ENCODE assay signal across 22 cellular contexts in the genomic region with DNA sequence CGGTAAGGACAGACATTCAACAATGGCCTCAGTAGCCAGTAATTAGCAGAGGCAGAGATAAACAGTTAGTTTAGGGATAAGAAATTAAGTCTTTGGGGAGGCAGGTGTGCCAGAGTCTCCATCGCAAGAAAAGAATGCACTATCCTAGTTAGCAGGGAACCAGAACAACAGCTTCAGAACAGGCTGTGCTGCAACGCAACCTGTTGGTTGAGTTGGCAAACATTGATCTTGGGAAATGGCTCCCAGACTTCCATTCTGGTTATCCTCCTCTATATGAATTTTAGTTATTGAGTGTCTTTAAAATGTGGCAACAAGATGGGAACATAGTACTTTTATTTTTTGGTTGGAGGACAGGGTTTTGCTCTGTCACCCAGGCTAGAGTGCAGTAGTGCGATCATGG. TPM values are rescaled to one million over a fixed set of nuclear protein-coding genes. Genes with fewer than 3 reads are reported as not detected.
DNase-seq lines count a peak whose midpoint lies in the region; ATAC-seq, FAIRE-seq and TF ChIP-seq lines count a peak whose summit lies in the region.
"Had no signal": no experiment of that assay in that cellular context is flagged by ENCODE, and none has a peak within 500 bp of the region (broad histone marks: within the 10 kb centered on the region; RNA-seq: fewer than 3 reads in every experiment).

No MANE protein-coding gene starts in this region.

- H3K9me3 ChIP-seq in T-helper 17 cell (ENCODE audit: control insufficient read depth, low read length, poor library complexity, severe bottlenecking): no peaks in the 10 kb centered on the region
- no peaks in the 10 kb centered on the region for H3K9me3 ChIP-seq in endothelial cell of umbilical vein (replicated peaks; ENCODE audit: control insufficient read depth, insufficient read depth, low read length)
- H3K9me3 ChIP-seq: breast epithelium, esophagus squamous epithelium, left ventricle myocardium inferior, right atrium auricular region, uterus had no signal

- DNase-seq in activated CD4-positive, alpha-beta T cell treated with anti-CD3 and anti-CD28 coated beads, Interleukin-2, amount 10 ng/mL, durations not matched to agents 24 days and 14 days: no peak
- DNase-seq in activated CD4-positive, alpha-beta T cell treated with anti-CD3 and anti-CD28 coated beads for 1 hour: no peak
- DNase-seq in T-helper 17 cell (no peak), endothelial cell of umbilical vein (ENCODE audit: low read depth, low spot score) (no peak), D341Med (ENCODE audit: low spot score) (no peak)
- DNase-seq: activated naive CD4-positive, alpha-beta T cell; esophagus squamous epithelium; left ventricle myocardium inferior; NCI-H2081; NCI-H524; PC-3; uterus had no signal

- BruUV-seq in endothelial cell of umbilical vein (replicated peaks; lab: Mats Ljungman, UMichigan): no TSS peak

- H3K36me3 ChIP-seq in endothelial cell of umbilical vein (ENCODE audit: control insufficient read depth in 2 of 2, extremely low read depth in 1 of 2, insufficient read depth in 2 of 2, low read length in 2 of 2): no peaks in the 10 kb centered on the region
- H3K36me3 ChIP-seq: breast epithelium, esophagus squamous epithelium, left ventricle myocardium inferior, right atrium auricular region, uterus had no signal

- no peak overlapping the region for H3K27ac ChIP-seq in endothelial cell of umbilical vein (ENCODE audit: insufficient read depth, low read depth, low read length)
- H3K27ac ChIP-seq: breast epithelium, esophagus squamous epithelium, left ventricle myocardium inferior, right atrium auricular region, SK-N-MC, uterus had no signal

- H3K4me1 Mint-ChIP-seq in activated CD4-positive, alpha-beta T cell treated with anti-CD3 and anti-CD28 coated beads, Interleukin-2, amount 10 ng/mL, durations not matched to agents 24 days and 14 days: peaks cover 14% of the 10 kb centered on the region
- H3K4me1 Mint-ChIP-seq in T-helper 17 cell: peaks cover 13% of the 10 kb centered on the region

- H4K20me1 ChIP-seq in endothelial cell of umbilical vein (replicated peaks; ENCODE audit: control insufficient read depth, extremely low read depth, insufficient read depth, low read length): no peaks in the 10 kb centered on the region

- H3K4me1 ChIP-seq in endothelial cell of umbilical vein (ENCODE audit: control insufficient read depth, extremely low read depth, insufficient read depth, low read length): peaks cover 7% of the 10 kb centered on the region
- H3K4me1 ChIP-seq: breast epithelium, esophagus squamous epithelium, left ventricle myocardium inferior, right atrium auricular region, uterus had no signal

- H3K4me3 ChIP-seq in GM08714 (ENCODE audit: low read length): peak overlapping the region; percentile 31; the same call in 1 of the 2 replicates
- no peak overlapping the region for H3K4me3 ChIP-seq in endothelial cell of umbilical vein (replicated peaks in 1 of 3; ENCODE audit: insufficient read depth in 1 of 3, low read depth in 1 of 3, low read length in 3 of 3)
- H3K4me3 ChIP-seq: breast epithelium, esophagus squamous epithelium, left ventricle myocardium inferior, right atrium auricular region, SK-N-MC, uterus had no signal

- no peaks in the 10 kb centered on the region for H3K9me1 ChIP-seq in endothelial cell of umbilical vein (replicated peaks; ENCODE audit: control insufficient read depth, extremely low read depth, insufficient read depth, low read length)

- dilution Hi-C loops in endothelial cell of umbilical vein (cut with MboI; ENCODE audit: extremely low pct_ligation_motif_present, low sequenced_read_pairs): no loop called here

- no peaks in the 10 kb centered on the region for H3K79me2 ChIP-seq in endothelial cell of umbilical vein (ENCODE audit: control insufficient read depth, insufficient read depth, low read length)

- H3K9me3 Mint-ChIP-seq in activated CD4-positive, alpha-beta T cell treated with anti-CD3 and anti-CD28 coated beads, Interleukin-2, amount 10 ng/mL, durations not matched to agents 24 days and 14 days: peaks cover 12% of the 10 kb centered on the region
- H3K9me3 Mint-ChIP-seq: CD8-positive, alpha-beta memory T cell had no signal

- intact Hi-C loops in activated CD4-positive, alpha-beta T cell treated with anti-CD3 and anti-CD28 coated beads, Interleukin-2, amount 10 ng/mL, durations not matched to agents 24 days and 14 days (cut with micrococcal nuclease): loop anchor here (5.0 kb wide), 1 partner anchor 50 kb away; no protein-coding TSS in a partner anchor
- intact Hi-C loops in endothelial cell of umbilical vein (cut with micrococcal nuclease): no loop called here

- FAIRE-seq in endothelial cell of umbilical vein (lab: Jason Lieb, UNC): no peak
- FAIRE-seq: A204.1 had no signal

- no peak for TF ChIP-seq POLR2A in endothelial cell of umbilical vein (IDR thresholded peaks at IDR 0.05; ENCODE audit: low read depth, low read length)

- no peak for ATAC-seq in T-helper 17 cell
- ATAC-seq in GM21619 (IDR thresholded peaks at IDR 0.05; ENCODE audit: unreplicated experiment): no peak
- no peak for ATAC-seq in HG03045 (IDR thresholded peaks at IDR 0.05; ENCODE audit: unreplicated experiment)
- ATAC-seq: PC-3 had no signal

- POLR2A ChIA-PET in endothelial cell of umbilical vein (lab: Charles Lee): no interaction called here

- peak overlapping the region; percentile 91 for H2AFZ ChIP-seq in endothelial cell of umbilical vein (ENCODE audit: low read depth, low read length)

- H3K36me3 Mint-ChIP-seq in activated CD4-positive, alpha-beta T cell treated with anti-CD3 and anti-CD28 coated beads, Interleukin-2, amount 10 ng/mL, durations not matched to agents 24 days and 14 days (ENCODE audit: low read depth): peaks cover 2% of the 10 kb centered on the region
- peaks cover 6% of the 10 kb centered on the region for H3K36me3 Mint-ChIP-seq in T-helper 17 cell (ENCODE audit: low read depth)
- H3K36me3 Mint-ChIP-seq: CD8-positive, alpha-beta memory T cell had no signal

- no peak overlapping the region for H3K9ac ChIP-seq in endothelial cell of umbilical vein (replicated peaks; ENCODE audit: extremely low read depth, insufficient read depth, low read length)

- CTCF ChIA-PET in endothelial cell of umbilical vein (lab: Charles Lee): interaction anchor here (0.9 to 1.5 kb wide), 5 partner anchors 11 to 75 kb away, joined by 3 to 8 read pairs (median 3); partner anchors contain the start of gene LEMD3

- H3K27me3 ChIP-seq in endothelial cell of umbilical vein (ENCODE audit: control insufficient read depth in 2 of 2, insufficient read depth in 2 of 2, low read length in 2 of 2): peaks cover 0 to 2% of the 10 kb centered on the region in 2 experiments
- H3K27me3 ChIP-seq: right atrium auricular region, uterus had no signal

- H3K4me3 Mint-ChIP-seq in activated CD4-positive, alpha-beta T cell treated with anti-CD3 and anti-CD28 coated beads, Interleukin-2, amount 10 ng/mL, durations not matched to agents 24 days and 14 days: peak overlapping the region; percentile 49
- H3K4me3 Mint-ChIP-seq in T-helper 17 cell: peak overlapping the region; percentile 62

- TF ChIP-seq CTCF in endothelial cell of umbilical vein (IDR thresholded peaks at IDR 0.05; ENCODE audit: extremely low read depth in 1 of 2, insufficient read depth in 1 of 2, low read depth in 1 of 2, low read length in 2 of 2): no peak

- H3K27me3 Mint-ChIP-seq in activated CD4-positive, alpha-beta T cell treated with anti-CD3 and anti-CD28 coated beads, Interleukin-2, amount 10 ng/mL, durations not matched to agents 24 days and 14 days: peaks cover 16% of the 10 kb centered on the region
- peaks cover 35% of the 10 kb centered on the region for H3K27me3 Mint-ChIP-seq in T-helper 17 cell

- H3K27ac Mint-ChIP-seq in activated CD4-positive, alpha-beta T cell treated with anti-CD3 and anti-CD28 coated beads, Interleukin-2, amount 10 ng/mL, durations not matched to agents 24 days and 14 days: peak overlapping the region; percentile 78
- peak overlapping the region; percentile 51 for H3K27ac Mint-ChIP-seq in T-helper 17 cell

- H3K4me2 ChIP-seq in endothelial cell of umbilical vein (ENCODE audit: insufficient read depth, low read length): no peak overlapping the region

TF ChIP-seq in endothelial cell of umbilical vein, 7 proteins besides CTCF, POLR2A, EP300 and RAD21 (continues in another document):
- TF ChIP-seq EZH2 (IDR thresholded peaks at IDR 0.05; ENCODE audit: borderline replicate concordance, low read depth, low read length, severe bottlenecking) (no peak), MAX (IDR thresholded peaks at IDR 0.05; ENCODE audit: insufficient read depth, insufficient read length) (no peak), MYC (IDR thresholded peaks at IDR 0.05; ENCODE audit: low read depth, low read length) (no peak), POLR2AphosphoS5 (IDR thresholded peaks at IDR 0.05; ENCODE audit: insufficient read depth, low read depth, low read length) (no peak)

RNA-seq across cellular contexts. Expression of gene LEMD3, which starts 12.3 kb away (rescaled TPM):
- 28.9 and 30.0 TPM in 2 replicates for total RNA-seq in activated CD4-positive, alpha-beta T cell treated with anti-CD3 and anti-CD28 coated beads, Interleukin-2, amount 10 ng/mL, durations not matched to agents 24 days and 14 days
- total RNA-seq in T-helper 17 cell (10 to 100 TPM; 52.2 to 62.1 TPM), endothelial cell of umbilical vein (24.2 and 29.0 TPM in 2 replicates)
- 4.6 and 7.4 TPM in 2 replicates for polyA plus RNA-seq in endothelial cell of umbilical vein
- polyA plus RNA-seq in endothelial cell of umbilical vein (2011; cell fraction: cytosol; rRNA removed): 4.3 and 4.5 TPM in 2 replicates
- 17.6 and 25.7 TPM in 2 replicates for polyA plus RNA-seq in endothelial cell of umbilical vein (2011; cell fraction: nucleus; rRNA removed)
- 14.8 and 15.0 TPM in 2 replicates for polyA plus RNA-seq in endothelial cell of umbilical vein (2012)
- 10.3 and 11.4 TPM in 2 replicates for polyA minus RNA-seq in endothelial cell of umbilical vein
- polyA minus RNA-seq in endothelial cell of umbilical vein (2011; cell fraction: cytosol; rRNA and poly(A)+ RNA removed): 16.3 TPM
- polyA minus RNA-seq in endothelial cell of umbilical vein (2011; cell fraction: nucleus; rRNA and poly(A)+ RNA removed): 24.8 and 27.4 TPM in 2 replicates

RNA-seq across cellular contexts. Expression of gene WIF1, which starts 36.0 kb away (rescaled TPM):
- total RNA-seq in activated CD4-positive, alpha-beta T cell treated with anti-CD3 and anti-CD28 coated beads, Interleukin-2, amount 10 ng/mL, durations not matched to agents 24 days and 14 days: not detected in 2 replicates
- total RNA-seq in T-helper 17 cell (not detected), endothelial cell of umbilical vein (not detected in 2 replicates)
- not detected in 2 replicates for polyA plus RNA-seq in endothelial cell of umbilical vein
- polyA plus RNA-seq in endothelial cell of umbilical vein (2011; cell fraction: cytosol; rRNA removed): 0.03 TPM in 1 of 2 replicates, not detected in the other
- not detected in 2 replicates for polyA plus RNA-seq in endothelial cell of umbilical vein (2011; cell fraction: nucleus; rRNA removed)
- polyA plus RNA-seq in endothelial cell of umbilical vein (2012): not detected in 2 replicates
- not detected in 2 replicates for polyA minus RNA-seq in endothelial cell of umbilical vein
- not detected for polyA minus RNA-seq in endothelial cell of umbilical vein (2011; cell fraction: cytosol; rRNA and poly(A)+ RNA removed)
- not detected in 2 replicates for polyA minus RNA-seq in endothelial cell of umbilical vein (2011; cell fraction: nucleus; rRNA and poly(A)+ RNA removed)
- total RNA-seq: activated CD8-positive, alpha-beta memory T cell treated with anti-CD3 and anti-CD28 coated beads for 36 hours; CD8-positive, alpha-beta memory T cell; glomerular endothelial cell; left ventricle myocardium inferior; PC-3 had no signal
- polyA plus RNA-seq: CD8-positive, alpha-beta memory T cell had no signal
